18 cellular contexts compared by ENCODE assay signal in the genomic region with DNA sequence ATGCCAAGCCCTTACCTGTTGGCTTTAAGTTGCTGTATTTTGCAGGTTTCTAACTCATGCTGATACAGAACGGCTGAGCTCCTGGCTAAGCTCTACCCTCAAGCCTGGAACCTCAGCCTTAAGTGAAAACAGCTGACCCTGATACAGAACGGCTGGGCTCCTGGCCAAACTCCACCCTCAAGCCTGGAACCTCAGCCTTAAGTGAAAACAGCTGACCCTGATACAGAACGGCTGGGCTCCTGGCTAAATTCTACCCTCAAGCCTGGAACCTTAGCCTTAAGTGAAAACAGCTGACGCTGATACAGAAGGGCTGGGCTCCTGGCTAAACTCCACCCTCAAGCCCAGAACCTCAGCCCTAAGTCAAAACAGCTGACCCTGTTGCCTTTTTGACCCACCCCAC. TPM values are rescaled to one million over a fixed set of nuclear protein-coding genes. Genes with fewer than 3 reads are reported as not detected.
A peak's percentile ranks its signal among the peaks of the same experiment; 100 is the strongest.
DNase-seq lines count a peak whose midpoint lies in the region; ATAC-seq and TF ChIP-seq lines count a peak whose summit lies in the region.
"Had no signal": no experiment of that assay in that cellular context is flagged by ENCODE, and none has a peak within 500 bp of the region (broad histone marks: within the 10 kb centered on the region; RNA-seq: fewer than 3 reads in every experiment).

No MANE protein-coding gene starts in this region.

- no peaks in the 10 kb centered on the region for H4K20me1 ChIP-seq in smooth muscle cell (ENCODE audit: low read depth)

- ATAC-seq in heart right ventricle (peak in 5 of 8 donors; percentile 31 to 58 (median 47)), GM18498 (IDR thresholded peaks at IDR 0.05; ENCODE audit: unreplicated experiment) (no peak)
- ATAC-seq: mucosa of descending colon had no signal

- H3K27me3 Mint-ChIP-seq in activated T-helper 2 cell treated with anti-CD3 and anti-CD28 coated beads, Interferon-gamma antibody, Interleukin-2, Interleukin-4, amounts not matched to agents 10 μg/mL and 5 μg/mL and 100 μg/mL, durations not matched to agents 14 hours and 24 hours and 36 hours (ENCODE audit: low read depth), result no peaks in the 10 kb centered on the region
- no peaks in the 10 kb centered on the region for H3K27me3 Mint-ChIP-seq in activated T-helper 1 cell treated with anti-CD3 and anti-CD28 coated beads, Interleukin-12 subunit alpha, Interleukin-12 subunit beta, Interleukin-2, Interleukin-4 antibody, amounts not matched to agents 30 ng/mL and 10 ng/mL and 1 ng/mL, durations not matched to agents 14 hours and 24 hours and 36 hours (ENCODE audit: insufficient read depth)
- H3K27me3 Mint-ChIP-seq: activated naive CD8-positive, alpha-beta T cell had no signal

- H3K36me3 ChIP-seq in heart right ventricle, result no peaks in the 10 kb centered on the region
- H3K36me3 ChIP-seq in smooth muscle cell (ENCODE audit: low read depth), result no peaks in the 10 kb centered on the region

- intact Hi-C loops in heart right ventricle (cut with DNase I), result no loop called here
- intact Hi-C loops in activated T-helper 2 cell treated with anti-CD3 and anti-CD28 coated beads, Interferon-gamma antibody, Interleukin-2, Interleukin-4, amounts not matched to agents 10 μg/mL and 5 μg/mL and 100 μg/mL, durations not matched to agents 14 hours and 24 hours and 36 hours (cut with micrococcal nuclease), result no loop called here
- intact Hi-C loops in activated T-helper 1 cell treated with anti-CD3 and anti-CD28 coated beads, Interleukin-12 subunit alpha, Interleukin-12 subunit beta, Interleukin-2, Interleukin-4 antibody, amounts not matched to agents 30 ng/mL and 10 ng/mL and 1 ng/mL, durations not matched to agents 14 hours and 24 hours and 36 hours (cut with micrococcal nuclease), result no loop called here

- H3K4me3 ChIP-seq in heart right ventricle (no peak overlapping the region), smooth muscle cell (no peak overlapping the region)
- H3K4me3 ChIP-seq: mucosa of descending colon had no signal

- WGBS in heart right ventricle, 2 donors, result 30% methylated on average over 4 of the region's 4 CpGs
- WGBS in smooth muscle cell (ENCODE audit: low lambda C conversion rate), result 45% methylated on average over 4 of the region's 4 CpGs

- no peak overlapping the region for H3K27ac Mint-ChIP-seq in activated T-helper 2 cell treated with anti-CD3 and anti-CD28 coated beads, Interferon-gamma antibody, Interleukin-2, Interleukin-4, amounts not matched to agents 10 μg/mL and 5 μg/mL and 100 μg/mL, durations not matched to agents 14 hours and 24 hours and 36 hours
- H3K27ac Mint-ChIP-seq in activated T-helper 1 cell treated with anti-CD3 and anti-CD28 coated beads, Interleukin-12 subunit alpha, Interleukin-12 subunit beta, Interleukin-2, Interleukin-4 antibody, amounts not matched to agents 30 ng/mL and 10 ng/mL and 1 ng/mL, durations not matched to agents 14 hours and 24 hours and 36 hours, result no peak overlapping the region
- H3K27ac Mint-ChIP-seq: activated naive CD8-positive, alpha-beta T cell had no signal

- peaks cover 3% of the 10 kb centered on the region for H3K9me3 Mint-ChIP-seq in activated T-helper 2 cell treated with anti-CD3 and anti-CD28 coated beads, Interferon-gamma antibody, Interleukin-2, Interleukin-4, amounts not matched to agents 10 μg/mL and 5 μg/mL and 100 μg/mL, durations not matched to agents 14 hours and 24 hours and 36 hours
- peaks cover 3% of the 10 kb centered on the region for H3K9me3 Mint-ChIP-seq in activated T-helper 1 cell treated with anti-CD3 and anti-CD28 coated beads, Interleukin-12 subunit alpha, Interleukin-12 subunit beta, Interleukin-2, Interleukin-4 antibody, amounts not matched to agents 30 ng/mL and 10 ng/mL and 1 ng/mL, durations not matched to agents 14 hours and 24 hours and 36 hours
- H3K9me3 Mint-ChIP-seq: central memory CD8-positive, alpha-beta T cell had no signal

- TF ChIP-seq CTCF in AG09319 (IDR thresholded peaks at IDR 0.05; ENCODE audit: low read depth, low read length) (no peak), heart right ventricle (IDR thresholded peaks at IDR 0.05) (no peak), smooth muscle cell (IDR thresholded peaks at IDR 0.05; ENCODE audit: borderline replicate concordance, insufficient read depth, poor library complexity, severe bottlenecking) (no peak)

- no peaks in the 10 kb centered on the region for H3F3A ChIP-seq in smooth muscle cell (ENCODE audit: low read depth)

- H3K27me3 ChIP-seq in heart right ventricle (peaks cover 0 to 5% (median 0%) of the 10 kb centered on the region in 7 donors), smooth muscle cell (ENCODE audit: low read depth) (no peaks in the 10 kb centered on the region)

- no peaks in the 10 kb centered on the region for H3K79me2 ChIP-seq in smooth muscle cell (ENCODE audit: low read depth)

- H3K9me3 ChIP-seq in heart right ventricle (peaks cover 0 to 5% (median under 1%) of the 10 kb centered on the region in 11 donors), smooth muscle cell (replicated peaks; ENCODE audit: low read depth) (peaks cover under 1% of the 10 kb centered on the region)
- H3K9me3 ChIP-seq: mucosa of descending colon had no signal

- H3K4me2 ChIP-seq in smooth muscle cell, result no peak overlapping the region

- H3K27ac ChIP-seq in heart right ventricle (no peak overlapping the region), smooth muscle cell (ENCODE audit: low read depth) (no peak overlapping the region)

- H3K36me3 Mint-ChIP-seq in activated T-helper 2 cell treated with anti-CD3 and anti-CD28 coated beads, Interferon-gamma antibody, Interleukin-2, Interleukin-4, amounts not matched to agents 10 μg/mL and 5 μg/mL and 100 μg/mL, durations not matched to agents 14 hours and 24 hours and 36 hours (ENCODE audit: low read depth), result no peaks in the 10 kb centered on the region
- H3K36me3 Mint-ChIP-seq in activated T-helper 1 cell treated with anti-CD3 and anti-CD28 coated beads, Interleukin-12 subunit alpha, Interleukin-12 subunit beta, Interleukin-2, Interleukin-4 antibody, amounts not matched to agents 30 ng/mL and 10 ng/mL and 1 ng/mL, durations not matched to agents 14 hours and 24 hours and 36 hours (ENCODE audit: low read depth), result no peaks in the 10 kb centered on the region

- no peak overlapping the region for H2AFZ ChIP-seq in smooth muscle cell (ENCODE audit: low read depth)

- DNase-seq in AG09319 (ENCODE audit: extremely low read depth, low read depth) (peak; percentile 20), HUDEP-2 (lab: John Stamatoyannopoulos, UW; ENCODE audit: unreplicated experiment in 76 of 76) (peak in 58 of 76 experiments; percentile 2 to 86 (median 35)), amniotic epithelial cell (ENCODE audit: low read depth) (peak; percentile 55), heart right ventricle (no peak), smooth muscle cell (lab: John Stamatoyannopoulos, UW; ENCODE audit: unreplicated experiment) (no peak)
- no peak for DNase-seq in activated T-helper 2 cell treated with anti-CD3 and anti-CD28 coated beads, Interferon-gamma antibody, Interleukin-2, Interleukin-4, amounts not matched to agents 10 μg/mL and 5 μg/mL and 100 μg/mL, durations not matched to agents 14 hours and 24 hours and 36 hours (ENCODE audit: low spot score)
- no peak for DNase-seq in activated T-helper 1 cell treated with anti-CD3 and anti-CD28 coated beads, Interleukin-12 subunit alpha, Interleukin-12 subunit beta, Interleukin-2, Interleukin-4 antibody, amounts not matched to agents 30 ng/mL and 10 ng/mL and 1 ng/mL, durations not matched to agents 14 hours and 24 hours and 36 hours (ENCODE audit: low spot score)
- DNase-seq: activated CD4-positive, alpha-beta T cell treated with anti-CD3 and anti-CD28 coated beads, Interleukin-2, amount 50 U/mL, for 1 hour; COR-L47; head of caudate nucleus; kidney; mucosa of descending colon; SIG-M5; stimulated activated naive CD4-positive, alpha-beta T cell treated with Interleukin-2 at 50 U/mL for 16 hours; T1000 had no signal

- H3K4me1 ChIP-seq in heart right ventricle, result no peaks in the 10 kb centered on the region
- H3K4me1 ChIP-seq in smooth muscle cell (ENCODE audit: low read depth), result no peaks in the 10 kb centered on the region

- H3K9ac ChIP-seq in smooth muscle cell (ENCODE audit: low read depth), result no peak overlapping the region

- no peak overlapping the region for H3K4me3 Mint-ChIP-seq in activated T-helper 2 cell treated with anti-CD3 and anti-CD28 coated beads, Interferon-gamma antibody, Interleukin-2, Interleukin-4, amounts not matched to agents 10 μg/mL and 5 μg/mL and 100 μg/mL, durations not matched to agents 14 hours and 24 hours and 36 hours (ENCODE audit: low read depth)
- H3K4me3 Mint-ChIP-seq in activated T-helper 1 cell treated with anti-CD3 and anti-CD28 coated beads, Interleukin-12 subunit alpha, Interleukin-12 subunit beta, Interleukin-2, Interleukin-4 antibody, amounts not matched to agents 30 ng/mL and 10 ng/mL and 1 ng/mL, durations not matched to agents 14 hours and 24 hours and 36 hours, result no peak overlapping the region
- H3K4me3 Mint-ChIP-seq: activated naive CD8-positive, alpha-beta T cell; central memory CD8-positive, alpha-beta T cell had no signal

- H3K4me1 Mint-ChIP-seq in activated T-helper 2 cell treated with anti-CD3 and anti-CD28 coated beads, Interferon-gamma antibody, Interleukin-2, Interleukin-4, amounts not matched to agents 10 μg/mL and 5 μg/mL and 100 μg/mL, durations not matched to agents 14 hours and 24 hours and 36 hours (ENCODE audit: low read depth), result peaks cover 4% of the 10 kb centered on the region
- peaks cover 15% of the 10 kb centered on the region for H3K4me1 Mint-ChIP-seq in activated T-helper 1 cell treated with anti-CD3 and anti-CD28 coated beads, Interleukin-12 subunit alpha, Interleukin-12 subunit beta, Interleukin-2, Interleukin-4 antibody, amounts not matched to agents 30 ng/mL and 10 ng/mL and 1 ng/mL, durations not matched to agents 14 hours and 24 hours and 36 hours (ENCODE audit: low read depth)
- H3K4me1 Mint-ChIP-seq: central memory CD8-positive, alpha-beta T cell had no signal

RNA-seq across cellular contexts. Expression of a gene that starts 17.6 kb away (rescaled TPM):
- total RNA-seq in heart right ventricle (1 to 10 TPM in 2 of 10 donors, under 1 TPM in 6, not detected in 2; 0.13 to 1.8 (median 0.60) TPM), smooth muscle cell (0.31 and 1.4 TPM in 2 replicates)
- polyA plus RNA-seq in heart right ventricle (1 to 10 TPM in 1 of 2 donors, under 1 TPM in 1; 0.73 to 1.0 TPM), smooth muscle cell (0.61 TPM in 1 of 2 replicates, not detected in the other)
- total RNA-seq in activated T-helper 2 cell treated with anti-CD3 and anti-CD28 coated beads, Interferon-gamma antibody, Interleukin-2, Interleukin-4, amounts not matched to agents 10 μg/mL and 5 μg/mL and 100 μg/mL, durations not matched to agents 14 hours and 24 hours and 36 hours, result not detected in 2 replicates
- total RNA-seq in activated T-helper 1 cell treated with anti-CD3 and anti-CD28 coated beads, Interleukin-12 subunit alpha, Interleukin-12 subunit beta, Interleukin-2, Interleukin-4 antibody, amounts not matched to agents 30 ng/mL and 10 ng/mL and 1 ng/mL, durations not matched to agents 14 hours and 24 hours and 36 hours, result not detected in 2 replicates

Comparison
In these comparisons a context has a peak if more than half of its experiments do, and no peak if none do; other contexts are left out.
1. DNase-seq: peak in AG09319 (single experiment), HUDEP-2 (58 of 76) and amniotic epithelial cell (single experiment); none in heart right ventricle (0 of 2), activated T-helper 2 cell treated with anti-CD3 and anti-CD28 coated beads, Interferon-gamma antibody, Interleukin-2, Interleukin-4, amounts not matched to agents 10 μg/mL and 5 μg/mL and 100 μg/mL, durations not matched to agents 14 hours and 24 hours and 36 hours (single experiment), activated T-helper 1 cell treated with anti-CD3 and anti-CD28 coated beads, Interleukin-12 subunit alpha, Interleukin-12 subunit beta, Interleukin-2, Interleukin-4 antibody, amounts not matched to agents 30 ng/mL and 10 ng/mL and 1 ng/mL, durations not matched to agents 14 hours and 24 hours and 36 hours (single experiment) and smooth muscle cell (single experiment).